In genomic region chr1:15260418-15261154, GRCh38 we compare ENCODE assay signal across 11 cellular contexts. TPM values are rescaled to one million over a fixed set of nuclear protein-coding genes. Genes with fewer than 3 reads are reported as not detected.
DNase-seq lines count a peak whose midpoint lies in the region; ATAC-seq lines count a peak whose summit lies in the region.
"Had no signal": no experiment of that assay in that cellular context is flagged by ENCODE, and none has a peak within 500 bp of the region (broad histone marks: within the 10 kb centered on the region; RNA-seq: fewer than 3 reads in every experiment).

No MANE protein-coding gene starts in this region.

- peak overlapping the region; percentile 20 for H3K27ac ChIP-seq in substantia nigra (ENCODE audit: low read depth, low read length, poor library complexity, severe bottlenecking)
- H3K27ac ChIP-seq: SK-N-MC had no signal

- DNase-seq in activated naive CD4-positive, alpha-beta T cell treated with anti-CD3 and anti-CD28 coated beads for 36 hours, result no peak
- DNase-seq in activated CD8-positive, alpha-beta T cell treated with anti-CD3 and anti-CD28 coated beads, Interleukin-2, amount 10 ng/mL, durations not matched to agents 7 days and 5 days, result no peak
- DNase-seq in iPS-NIHi7 (ENCODE audit: extremely low spot score), result peak; percentile 36
- DNase-seq in substantia nigra (lab: John Stamatoyannopoulos, UW), result no peak
- DNase-seq in NCI-H2227 (lab: John Stamatoyannopoulos, UW; ENCODE audit: unreplicated experiment), result no peak
- DNase-seq in NCI-H187 treated with DMSO at 0.1 percent for 48 hours (lab: John Stamatoyannopoulos, UW), result no peak
- DNase-seq: activated effector memory CD4-positive, alpha-beta T cell treated with Interleukin-2 at 50 U/mL for 16 hours had no signal

- H3K27me3 Mint-ChIP-seq in activated naive CD4-positive, alpha-beta T cell treated with anti-CD3 and anti-CD28 coated beads, Interleukin-2, amount 50 U/mL, for 24 hours, result peaks cover 19% of the 10 kb centered on the region
- peaks cover 29% of the 10 kb centered on the region for H3K27me3 Mint-ChIP-seq in activated naive CD4-positive, alpha-beta T cell treated with anti-CD3 and anti-CD28 coated beads for 36 hours (ENCODE audit: low read depth)
- peaks cover 48% of the 10 kb centered on the region for H3K27me3 Mint-ChIP-seq in activated CD8-positive, alpha-beta T cell treated with anti-CD3 and anti-CD28 coated beads, Interleukin-2, amount 10 ng/mL, durations not matched to agents 7 days and 5 days (ENCODE audit: low read depth)

- CTCF ChIA-PET in activated naive CD4-positive, alpha-beta T cell treated with anti-CD3 and anti-CD28 coated beads for 36 hours (lab: Charles Lee), result no interaction called here
- CTCF ChIA-PET in activated CD8-positive, alpha-beta T cell treated with anti-CD3 and anti-CD28 coated beads, Interleukin-2, amount 10 ng/mL, durations not matched to agents 7 days and 5 days (lab: Charles Lee), result interaction anchor here (1.2 to 2.4 kb wide), 5 partner anchors 8 to 132 kb away, joined by 3 to 8 read pairs (median 4); no protein-coding TSS in a partner anchor

- intact Hi-C loops in activated naive CD4-positive, alpha-beta T cell treated with anti-CD3 and anti-CD28 coated beads for 36 hours (cut with micrococcal nuclease), result no loop called here

- peaks cover 19% of the 10 kb centered on the region for H3K4me1 Mint-ChIP-seq in activated naive CD4-positive, alpha-beta T cell treated with anti-CD3 and anti-CD28 coated beads, Interleukin-2, amount 50 U/mL, for 24 hours
- H3K4me1 Mint-ChIP-seq in activated naive CD4-positive, alpha-beta T cell treated with anti-CD3 and anti-CD28 coated beads for 36 hours (ENCODE audit: low read depth), result peaks cover 18% of the 10 kb centered on the region
- peaks cover 27% of the 10 kb centered on the region for H3K4me1 Mint-ChIP-seq in activated CD8-positive, alpha-beta T cell treated with anti-CD3 and anti-CD28 coated beads, Interleukin-2, amount 10 ng/mL, durations not matched to agents 7 days and 5 days (ENCODE audit: low read depth)
- H3K4me1 Mint-ChIP-seq: nephron had no signal

- peaks cover 2% of the 10 kb centered on the region for H3K36me3 Mint-ChIP-seq in activated naive CD4-positive, alpha-beta T cell treated with anti-CD3 and anti-CD28 coated beads, Interleukin-2, amount 50 U/mL, for 24 hours
- no peaks in the 10 kb centered on the region for H3K36me3 Mint-ChIP-seq in activated naive CD4-positive, alpha-beta T cell treated with anti-CD3 and anti-CD28 coated beads for 36 hours (ENCODE audit: low read depth)
- no peaks in the 10 kb centered on the region for H3K36me3 Mint-ChIP-seq in activated CD8-positive, alpha-beta T cell treated with anti-CD3 and anti-CD28 coated beads, Interleukin-2, amount 10 ng/mL, durations not matched to agents 7 days and 5 days (ENCODE audit: low read depth)

- H3K27ac Mint-ChIP-seq in activated naive CD4-positive, alpha-beta T cell treated with anti-CD3 and anti-CD28 coated beads, Interleukin-2, amount 50 U/mL, for 24 hours, result peak overlapping the region; percentile 69
- H3K27ac Mint-ChIP-seq in activated naive CD4-positive, alpha-beta T cell treated with anti-CD3 and anti-CD28 coated beads for 36 hours, result no peak overlapping the region
- H3K27ac Mint-ChIP-seq in activated CD8-positive, alpha-beta T cell treated with anti-CD3 and anti-CD28 coated beads, Interleukin-2, amount 10 ng/mL, durations not matched to agents 7 days and 5 days, result peak overlapping the region; percentile 23
- H3K27ac Mint-ChIP-seq: nephron had no signal

- POLR2A ChIA-PET in activated CD8-positive, alpha-beta T cell treated with anti-CD3 and anti-CD28 coated beads, Interleukin-2, amount 10 ng/mL, durations not matched to agents 7 days and 5 days (lab: Charles Lee), result interaction anchor here (1.1 kb wide), 1 partner anchor 12 kb away, joined by 3 read pairs; no protein-coding TSS in a partner anchor

- H3K4me3 Mint-ChIP-seq in activated naive CD4-positive, alpha-beta T cell treated with anti-CD3 and anti-CD28 coated beads, Interleukin-2, amount 50 U/mL, for 24 hours, result no peak overlapping the region
- no peak overlapping the region for H3K4me3 Mint-ChIP-seq in activated naive CD4-positive, alpha-beta T cell treated with anti-CD3 and anti-CD28 coated beads for 36 hours
- no peak overlapping the region for H3K4me3 Mint-ChIP-seq in activated CD8-positive, alpha-beta T cell treated with anti-CD3 and anti-CD28 coated beads, Interleukin-2, amount 10 ng/mL, durations not matched to agents 7 days and 5 days
- H3K4me3 Mint-ChIP-seq: nephron had no signal

- no peak for ATAC-seq in activated CD8-positive, alpha-beta T cell treated with anti-CD3 and anti-CD28 coated beads, Interleukin-2, amount 10 ng/mL, durations not matched to agents 7 days and 5 days
- ATAC-seq in GM21381 (IDR thresholded peaks at IDR 0.05; ENCODE audit: unreplicated experiment), result no peak

- H3K9me3 Mint-ChIP-seq in activated naive CD4-positive, alpha-beta T cell treated with anti-CD3 and anti-CD28 coated beads, Interleukin-2, amount 50 U/mL, for 24 hours, result peaks cover 6% of the 10 kb centered on the region
- H3K9me3 Mint-ChIP-seq in activated naive CD4-positive, alpha-beta T cell treated with anti-CD3 and anti-CD28 coated beads for 36 hours, result no peaks in the 10 kb centered on the region
- H3K9me3 Mint-ChIP-seq in activated CD8-positive, alpha-beta T cell treated with anti-CD3 and anti-CD28 coated beads, Interleukin-2, amount 10 ng/mL, durations not matched to agents 7 days and 5 days (ENCODE audit: insufficient read depth), result peaks cover 5% of the 10 kb centered on the region

RNA-seq across cellular contexts. Expression of gene FHAD1, which starts 13.6 kb away (rescaled TPM):
- total RNA-seq in activated naive CD4-positive, alpha-beta T cell treated with anti-CD3 and anti-CD28 coated beads for 36 hours, result under 1 TPM in 1 of 2 experiments, not detected in 1; 0.45 TPM
- under 1 TPM; 0.21 to 0.55 TPM for total RNA-seq in activated CD8-positive, alpha-beta T cell treated with anti-CD3 and anti-CD28 coated beads, Interleukin-2, amount 10 ng/mL, durations not matched to agents 7 days and 5 days
